In the genomic region with DNA sequence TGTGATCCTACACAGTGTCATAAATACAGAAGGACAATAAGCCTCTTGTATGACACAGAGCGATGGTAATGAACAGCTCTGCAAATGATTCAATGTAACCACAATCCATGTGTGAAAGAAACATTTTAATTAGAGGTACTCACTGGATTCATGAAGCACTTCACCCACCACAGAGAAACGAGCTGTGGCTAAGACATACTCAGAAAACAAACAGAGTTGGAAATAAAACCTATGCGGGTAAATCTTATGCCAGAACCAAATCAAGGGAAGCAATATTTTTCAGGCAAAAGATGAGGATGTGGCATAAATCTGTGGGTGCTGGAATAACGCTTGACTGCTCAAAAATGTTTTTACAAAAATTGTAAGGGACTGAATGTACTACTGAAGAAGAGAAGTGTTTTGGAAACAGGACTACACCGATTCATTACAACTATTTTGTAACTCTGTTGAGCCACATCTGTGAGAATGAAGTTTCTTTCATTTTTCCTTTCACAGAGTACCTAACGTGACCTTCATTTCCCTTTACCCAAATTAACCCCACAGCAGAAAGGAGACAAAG, we compare ENCODE assay signal across 8 cellular contexts.
DNase-seq lines count a peak whose midpoint lies in the region; ATAC-seq and TF ChIP-seq lines count a peak whose summit lies in the region.

No MANE protein-coding gene starts in this region.

- H3K27me3 ChIP-seq in CD4-positive, alpha-beta memory T cell (ENCODE audit: insufficient read depth, low read length), result no peaks in the 10 kb centered on the region
- no peaks in the 10 kb centered on the region for H3K27me3 ChIP-seq in osteoblast (ENCODE audit: insufficient read depth, low read length)
- no peaks in the 10 kb centered on the region for H3K27me3 ChIP-seq in body of pancreas

- 60 to 68% methylated on average over 6 of the region's 6 CpGs for WGBS in body of pancreas, 2 donors

- peak; percentile 70 for ATAC-seq in GM19351 (IDR thresholded peaks at IDR 0.05; ENCODE audit: unreplicated experiment)
- ATAC-seq in HG03354 (IDR thresholded peaks at IDR 0.05; ENCODE audit: poor library complexity, severe bottlenecking, unreplicated experiment), result peak; percentile 79
- ATAC-seq in body of pancreas, result no peak

- TF ChIP-seq CTCF in osteoblast (IDR thresholded peaks at IDR 0.05; ENCODE audit: extremely low read depth, low read depth, low read length) (no peak), body of pancreas (IDR thresholded peaks at IDR 0.05) (no peak)

- H3K4me1 Mint-ChIP-seq in CD4-positive, alpha-beta memory T cell, result peaks cover 16 to 35% (median 18%) of the 10 kb centered on the region in 4 donors
- peaks cover 27% of the 10 kb centered on the region for H3K4me1 Mint-ChIP-seq in activated naive CD8-positive, alpha-beta T cell treated with anti-CD3 and anti-CD28 coated beads for 36 hours

- peaks cover 25% of the 10 kb centered on the region for H3K4me1 ChIP-seq in CD4-positive, alpha-beta memory T cell (ENCODE audit: insufficient read depth, low read length)
- H3K4me1 ChIP-seq in osteoblast (ENCODE audit: insufficient read depth, low read length) (peaks cover 28% of the 10 kb centered on the region), body of pancreas (no peaks in the 10 kb centered on the region)

- no peak overlapping the region for H3K4me3 ChIP-seq in CD4-positive, alpha-beta memory T cell (ENCODE audit: low read length in 2 of 2)
- H3K4me3 ChIP-seq in osteoblast (ENCODE audit: insufficient read depth, low read length), result peak overlapping the region; percentile 18
- no peak overlapping the region for H3K4me3 ChIP-seq in body of pancreas

- H3K4me3 Mint-ChIP-seq in CD4-positive, alpha-beta memory T cell, result peak overlapping the region in 6 of 8 donors; percentile 26 to 73 (median 46)
- H3K4me3 Mint-ChIP-seq in activated naive CD8-positive, alpha-beta T cell treated with anti-CD3 and anti-CD28 coated beads for 36 hours, result peak overlapping the region; percentile 47

- no peaks in the 10 kb centered on the region for H3K36me3 ChIP-seq in CD4-positive, alpha-beta memory T cell (ENCODE audit: insufficient read depth, low read length)
- H3K36me3 ChIP-seq in osteoblast (ENCODE audit: insufficient read depth, low read length) (no peaks in the 10 kb centered on the region), body of pancreas (replicated peaks in 1 of 2; ENCODE audit: insufficient read depth in 1 of 2, low read depth in 2 of 2) (no peaks in the 10 kb centered on the region)

- no peaks in the 10 kb centered on the region for H3K27me3 Mint-ChIP-seq in CD4-positive, alpha-beta memory T cell
- H3K27me3 Mint-ChIP-seq in activated naive CD8-positive, alpha-beta T cell treated with anti-CD3 and anti-CD28 coated beads for 36 hours, result peaks cover 9% of the 10 kb centered on the region

- H4K20me1 ChIP-seq in osteoblast (ENCODE audit: insufficient read depth, low read length), result no peaks in the 10 kb centered on the region

- DNase-seq in CD4-positive, alpha-beta memory T cell, result peak in 1 of 5 donors; percentile 18
- peak; percentile 14 for DNase-seq in activated naive CD8-positive, alpha-beta T cell treated with anti-CD3 and anti-CD28 coated beads for 36 hours
- DNase-seq in osteoblast (ENCODE audit: insufficient read length, low spot score, missing footprints) (no peak), body of pancreas (no peak), NCI-H226 (no peak), cerebellar nuclear complex (lab: John Stamatoyannopoulos, UW) (no peak)

- intact Hi-C loops in CD4-positive, alpha-beta memory T cell (cut with micrococcal nuclease), result no loop called here
- intact Hi-C loops in body of pancreas (cut with DNase I), result no loop called here

- no peak for TF ChIP-seq POLR2A in body of pancreas (IDR thresholded peaks at IDR 0.05)

- H3K4me2 ChIP-seq in osteoblast (ENCODE audit: insufficient read depth, low read length), result peak overlapping the region; percentile 73

- peak overlapping the region; percentile 45 to 88 (median 78) for H3K27ac Mint-ChIP-seq in CD4-positive, alpha-beta memory T cell
- peak overlapping the region; percentile 80 for H3K27ac Mint-ChIP-seq in activated naive CD8-positive, alpha-beta T cell treated with anti-CD3 and anti-CD28 coated beads for 36 hours

- no peaks in the 10 kb centered on the region for H3K36me3 Mint-ChIP-seq in CD4-positive, alpha-beta memory T cell
- peaks cover 17% of the 10 kb centered on the region for H3K36me3 Mint-ChIP-seq in activated naive CD8-positive, alpha-beta T cell treated with anti-CD3 and anti-CD28 coated beads for 36 hours

- H3K79me2 ChIP-seq in osteoblast (ENCODE audit: insufficient read depth, low read length), result no peaks in the 10 kb centered on the region

- H2AFZ ChIP-seq in osteoblast (ENCODE audit: low read length), result peak overlapping the region; percentile 72

- no peaks in the 10 kb centered on the region for H3K9me3 ChIP-seq in CD4-positive, alpha-beta memory T cell (ENCODE audit: control insufficient read depth in 1 of 2, low read length in 2 of 2)
- H3K9me3 ChIP-seq in osteoblast (ENCODE audit: low read depth, low read length) (no peaks in the 10 kb centered on the region), body of pancreas (no peaks in the 10 kb centered on the region)

- POLR2A ChIA-PET in CD4-positive, alpha-beta memory T cell (lab: Charles Lee; ENCODE audit: partially characterized antibody), result no interaction called here

- H3K27ac ChIP-seq in CD4-positive, alpha-beta memory T cell (ENCODE audit: low read depth, low read length), result no peak overlapping the region
- peak overlapping the region; percentile 54 for H3K27ac ChIP-seq in osteoblast (ENCODE audit: low read depth, low read length)
- H3K27ac ChIP-seq in body of pancreas, result peak overlapping the region in 2 of 4 donors; percentile 9 to 22

- CTCF ChIA-PET in CD4-positive, alpha-beta memory T cell (lab: Charles Lee; ENCODE audit: partially characterized antibody), result no interaction called here

- H3K9me3 Mint-ChIP-seq in CD4-positive, alpha-beta memory T cell, result peaks cover 0 to 3% (median 0%) of the 10 kb centered on the region in 8 donors
- peaks cover 4% of the 10 kb centered on the region for H3K9me3 Mint-ChIP-seq in activated naive CD8-positive, alpha-beta T cell treated with anti-CD3 and anti-CD28 coated beads for 36 hours
